1 cellular context compared by ENCODE assay signal in the genomic region with DNA sequence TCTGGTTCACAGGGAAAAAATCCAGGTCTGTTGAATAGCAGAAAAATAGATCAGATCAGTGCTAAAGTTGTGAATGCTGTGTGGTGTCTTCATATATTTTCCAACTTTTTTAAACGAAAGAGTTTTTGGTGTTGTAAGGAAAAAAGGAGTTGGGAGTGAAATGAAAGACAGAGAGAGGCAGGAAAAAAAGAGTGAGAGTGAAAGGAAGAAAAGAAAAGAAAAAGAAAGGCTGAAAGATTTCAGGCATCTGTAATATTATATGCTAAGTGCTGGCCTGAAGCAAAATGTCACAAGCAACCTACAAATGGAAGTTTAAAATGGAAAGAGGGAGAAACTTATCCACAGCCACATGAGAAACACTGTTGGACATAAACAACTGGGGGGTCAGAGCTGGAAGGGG.
TF ChIP-seq lines count a peak whose summit lies in the region.

No MANE protein-coding gene starts in this region.

TF ChIP-seq in A549, 52 proteins besides CTCF, POLR2A, EP300 and RAD21 (continued from another document):
- TF ChIP-seq, protein P1, sequence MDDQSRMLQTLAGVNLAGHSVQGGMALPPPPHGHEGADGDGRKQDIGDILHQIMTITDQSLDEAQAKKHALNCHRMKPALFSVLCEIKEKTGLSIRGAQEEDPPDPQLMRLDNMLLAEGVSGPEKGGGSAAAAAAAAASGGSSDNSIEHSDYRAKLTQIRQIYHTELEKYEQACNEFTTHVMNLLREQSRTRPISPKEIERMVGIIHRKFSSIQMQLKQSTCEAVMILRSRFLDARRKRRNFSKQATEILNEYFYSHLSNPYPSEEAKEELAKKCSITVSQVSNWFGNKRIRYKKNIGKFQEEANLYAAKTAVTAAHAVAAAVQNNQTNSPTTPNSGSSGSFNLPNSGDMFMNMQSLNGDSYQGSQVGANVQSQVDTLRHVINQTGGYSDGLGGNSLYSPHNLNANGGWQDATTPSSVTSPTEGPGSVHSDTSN (IDR thresholded peaks at IDR 0.05), result no peak
- TF ChIP-seq NFE2L2 (conservative IDR thresholded peaks at IDR 0.05; ENCODE audit: low read length), result no peak
- no peak for TF ChIP-seq CBX2 (IDR thresholded peaks at IDR 0.05; ENCODE audit: borderline replicate concordance, low read depth)
- TF ChIP-seq HOXA7 (CRISPR knock-in tag; IDR thresholded peaks at IDR 0.05), result no peak
- no peak for TF ChIP-seq MYC (IDR thresholded peaks at IDR 0.05; ENCODE audit: borderline replicate concordance, low read length)
- TF ChIP-seq ZC3H11A (IDR thresholded peaks at IDR 0.05), result no peak
- no peak for TF ChIP-seq SMC3 (IDR thresholded peaks at IDR 0.05)
